In the genomic region with DNA sequence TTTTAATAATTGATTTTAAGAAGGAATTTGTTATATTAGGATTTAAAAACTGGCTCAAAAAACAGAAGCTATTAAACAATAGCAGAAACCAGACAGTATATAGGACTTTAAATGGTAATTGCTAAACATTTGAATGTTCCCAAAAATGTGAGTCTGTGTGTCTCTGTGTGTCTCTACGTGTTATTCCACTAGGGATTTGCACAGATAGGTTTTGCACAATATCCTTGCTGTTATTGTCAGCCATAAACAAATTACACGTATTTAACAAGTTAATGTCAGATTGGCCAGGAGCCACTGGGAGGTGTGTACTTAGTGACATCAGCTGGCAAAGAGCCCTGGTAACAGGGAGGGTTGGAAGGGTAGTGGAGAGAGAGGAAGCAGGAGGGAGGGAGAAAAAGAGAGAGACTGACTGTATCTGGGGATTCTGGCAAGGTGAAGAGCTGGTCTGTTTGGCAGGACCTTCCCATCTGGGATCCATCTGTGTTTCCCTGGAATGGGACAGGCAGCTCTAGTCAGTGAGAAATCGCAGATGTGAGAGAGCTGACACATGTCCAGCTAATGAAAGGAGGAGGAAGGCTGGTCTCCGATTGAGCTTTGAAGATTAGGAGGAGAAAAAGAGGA, we compare ENCODE assay signal across 8 cellular contexts.
A peak's percentile ranks its signal among the peaks of the same experiment; 100 is the strongest.
DNase-seq lines count a peak whose midpoint lies in the region; ATAC-seq lines count a peak whose summit lies in the region.

No MANE protein-coding gene starts in this region.

- no peaks in the 10 kb centered on the region for H3K36me3 ChIP-seq in SJSA1

- no peak overlapping the region for H3K27ac ChIP-seq in SJSA1

- H3K4me3 ChIP-seq in SJSA1, result no peak overlapping the region

- peaks cover 6% of the 10 kb centered on the region for H3K4me1 ChIP-seq in SJSA1 (replicated peaks)

- peak; percentile 86 for DNase-seq in AG08395 (ENCODE audit: low spot score)
- DNase-seq in NCI-H1048 (lab: John Stamatoyannopoulos, UW), result peak; percentile 91
- DNase-seq in SJSA1 (ENCODE audit: low read depth in 1 of 2, low spot score in 2 of 2), result peak; percentile 62 to 63
- peak; percentile 82 for DNase-seq in fibroblast of peridontal ligament (ENCODE audit: extremely low read depth)
- peak; percentile 56 for DNase-seq in non-pigmented ciliary epithelial cell (ENCODE audit: low read depth)
- no peak for DNase-seq in GF-D8 (lab: John Stamatoyannopoulos, UW)

- no peaks in the 10 kb centered on the region for H3K27me3 ChIP-seq in SJSA1 (replicated peaks)

- no peaks in the 10 kb centered on the region for H3K9me3 ChIP-seq in SJSA1 (replicated peaks)

- ATAC-seq in GM21515 (IDR thresholded peaks at IDR 0.05; ENCODE audit: unreplicated experiment), result no peak
- no peak for ATAC-seq in activated CD4-positive, CD25-positive, alpha-beta regulatory T cell treated with anti-CD3 and anti-CD28 coated beads, Interleukin-2, amount 50 U/mL, for 24 hours
